ENCODE assay signal across 11 cellular contexts in genomic region chr2:43032248-43032893, GRCh38.
DNase-seq lines count a peak whose midpoint lies in the region; ATAC-seq, FAIRE-seq and TF ChIP-seq lines count a peak whose summit lies in the region.
"Had no signal": no experiment of that assay in that cellular context is flagged by ENCODE, and none has a peak within 500 bp of the region (broad histone marks: within the 10 kb centered on the region; RNA-seq: fewer than 3 reads in every experiment).

No MANE protein-coding gene starts in this region.

- WGBS in GM23248 (ENCODE audit: low coverage in 1 of 2, low lambda C conversion rate in 2 of 2, missing lambda C conversion rate in 2 of 2), 2 experiments: 30% methylated on average over 14 of the region's 14 CpGs
- WGBS in sigmoid colon, 2 donors: 7 to 43% methylated on average over 14 of the region's 14 CpGs

- in situ Hi-C loops in GM23248 (cut with MboI): no loop called here

- ATAC-seq in left lobe of liver: peak; percentile 37
- ATAC-seq: activated CD4-positive, CD25-positive, alpha-beta regulatory T cell treated with anti-CD3 and anti-CD28 coated beads, Interleukin-2, amount 50 U/mL, for 24 hours had no signal

- no peaks in the 10 kb centered on the region for H4K20me1 ChIP-seq in GM23248 (ENCODE audit: insufficient read depth)

- H3K9me2 ChIP-seq in GM23248 (ENCODE audit: insufficient read depth): no peaks in the 10 kb centered on the region

- H3F3A ChIP-seq in GM23248 (ENCODE audit: insufficient read depth): no peaks in the 10 kb centered on the region

- no peaks in the 10 kb centered on the region for H3K79me2 ChIP-seq in GM23248 (ENCODE audit: insufficient read depth)

- DNase-seq in GM23248: peak; percentile 43
- no peak for DNase-seq in left lobe of liver (ENCODE audit: low spot score)
- peak; percentile 88 for DNase-seq in sigmoid colon
- DNase-seq in NCI-H510A (lab: John Stamatoyannopoulos, UW): no peak
- DNase-seq in HPDE6-E6E7 (ENCODE audit: extremely low spot score): no peak
- no peak for DNase-seq in NCI-H146 (lab: John Stamatoyannopoulos, UW)
- DNase-seq in hippocampal formation (lab: John Stamatoyannopoulos, UW): no peak
- DNase-seq: activated naive CD4-positive, alpha-beta T cell; nephron progenitor cell had no signal

- TF ChIP-seq EP300 in sigmoid colon (IDR thresholded peaks at IDR 0.05): peak in 1 of 4 donors; percentile 11

- FAIRE-seq in colon (lab: Jason Lieb, UNC): peak; percentile 57

- peak overlapping the region; percentile 33; the same call in 1 of the 2 replicates for H3K9ac ChIP-seq in GM23248

- H3K4me1 ChIP-seq in GM23248 (ENCODE audit: insufficient read depth) (peaks cover 10% of the 10 kb centered on the region; the same call in 1 of the 2 replicates), sigmoid colon (peaks cover 0 to 18% (median 16%) of the 10 kb centered on the region in 4 donors)

- TF ChIP-seq POLR2A in sigmoid colon (IDR thresholded peaks at IDR 0.05): peak in 1 of 2 donors; percentile 24

- H3K27me3 ChIP-seq in GM23248 (replicated peaks; ENCODE audit: insufficient read depth): no peaks in the 10 kb centered on the region
- no peaks in the 10 kb centered on the region for H3K27me3 ChIP-seq in sigmoid colon

- no peak overlapping the region for H3K27ac ChIP-seq in GM23248
- peak overlapping the region; percentile 52 to 65 (median 60) for H3K27ac ChIP-seq in sigmoid colon

- intact Hi-C loops in sigmoid colon (cut with DNase I): loop anchor here (5.0 kb wide), 1 partner anchor 45 kb away; no protein-coding TSS in a partner anchor

- H3K4me2 ChIP-seq in GM23248 (ENCODE audit: unreplicated experiment): no peak overlapping the region

- H2AFZ ChIP-seq in GM23248: peak overlapping the region; percentile 79

- H3K36me3 ChIP-seq in GM23248 (ENCODE audit: low read depth) (no peaks in the 10 kb centered on the region), sigmoid colon (no peaks in the 10 kb centered on the region)

- H3K9me3 ChIP-seq in GM23248 (ENCODE audit: low read depth): no peaks in the 10 kb centered on the region
- no peaks in the 10 kb centered on the region for H3K9me3 ChIP-seq in sigmoid colon

- H3K4me3 ChIP-seq in GM23248 (no peak overlapping the region), sigmoid colon (no peak overlapping the region)

- TF ChIP-seq CTCF in sigmoid colon (IDR thresholded peaks at IDR 0.05): no peak

Comparison
In these comparisons a context has a peak if more than half of its experiments do, and no peak if none do; other contexts are left out.
1. DNase-seq: peak in GM23248 (single experiment) and sigmoid colon (single experiment); none in left lobe of liver (single experiment), NCI-H510A (single experiment), HPDE6-E6E7 (single experiment), NCI-H146 (single experiment) and hippocampal formation (0 of 2).